8 cellular contexts compared by ENCODE assay signal in the genomic region with DNA sequence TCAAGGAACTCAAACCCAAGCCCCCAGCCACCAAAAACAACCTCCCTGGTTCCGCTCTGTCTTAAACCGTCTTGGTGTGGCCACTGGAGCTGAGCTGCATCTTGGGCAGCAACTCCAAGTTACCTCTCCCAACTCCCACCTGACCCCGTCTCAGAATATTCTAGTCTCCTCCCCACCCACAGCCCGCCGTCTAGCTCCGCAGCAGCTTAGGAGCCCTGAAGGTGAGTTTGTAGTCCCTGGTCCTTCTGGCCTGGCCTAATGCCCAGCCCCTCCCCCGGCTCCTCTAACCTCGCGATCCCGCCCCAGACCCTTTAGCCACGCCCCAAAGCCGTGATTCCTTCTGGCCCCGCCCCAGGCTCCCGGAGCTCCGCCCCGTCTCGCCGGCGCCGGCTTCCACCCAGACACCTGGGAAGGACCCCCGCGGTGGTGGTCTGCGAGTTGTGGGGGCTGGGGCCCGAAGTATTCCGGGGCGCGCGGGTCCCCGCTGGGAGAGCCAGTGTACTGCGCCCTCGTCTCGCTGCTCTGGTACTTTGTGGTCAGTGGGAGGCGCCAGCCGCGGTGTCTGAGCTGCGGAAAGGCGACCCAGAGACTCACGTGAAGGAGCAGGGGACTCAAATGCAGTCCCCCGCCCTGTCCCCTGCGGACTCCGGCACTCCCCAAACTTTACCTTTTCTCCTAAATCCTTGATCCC. TPM values are rescaled to one million over a fixed set of nuclear protein-coding genes. Genes with fewer than 3 reads are reported as not detected.
A peak's percentile ranks its signal among the peaks of the same experiment; 100 is the strongest.
DNase-seq lines count a peak whose midpoint lies in the region; ATAC-seq lines count a peak whose summit lies in the region.

No MANE protein-coding gene starts in this region.

- H2BK5ac ChIP-seq in mesendoderm (ENCODE audit: low read length) = no peak overlapping the region

- H3K4me3 ChIP-seq in GM08714 (ENCODE audit: low read length) (peak overlapping the region; percentile 25; the same call in 1 of the 2 replicates), mesendoderm (ENCODE audit: low read length) (no peak overlapping the region)

- no peaks in the 10 kb centered on the region for H3K4me1 ChIP-seq in mesendoderm (ENCODE audit: control insufficient read depth, low read depth, low read length)

- H3K4me2 ChIP-seq in mesendoderm (ENCODE audit: low read length) = no peak overlapping the region

- peak overlapping the region; percentile 42 for H3K56ac ChIP-seq in mesendoderm (ENCODE audit: low read length)

- no peak overlapping the region for H4K5ac ChIP-seq in mesendoderm (ENCODE audit: low read length)

- H3K18ac ChIP-seq in mesendoderm (ENCODE audit: low read length) = no peak overlapping the region

- H3K27me3 ChIP-seq in mesendoderm (ENCODE audit: insufficient read depth, low read length, poor library complexity) = no peaks in the 10 kb centered on the region

- no peak overlapping the region for H3K27ac ChIP-seq in mesendoderm (ENCODE audit: low read depth, low read length)

- WGBS in mesendoderm (ENCODE audit: extremely low coverage, insufficient coverage, low lambda C conversion rate) = no CpG with 5 or more reads among the region's 41 CpGs

- H2BK15ac ChIP-seq in mesendoderm (replicated peaks; ENCODE audit: low read depth) = no peak overlapping the region

- no peak overlapping the region for H3K4ac ChIP-seq in mesendoderm (ENCODE audit: low read depth, low read length)

- DNase-seq in NCI-H146 treated with DMSO at 0.1 percent for 48 hours (lab: John Stamatoyannopoulos, UW; ENCODE audit: unreplicated experiment) (peak; percentile 20), dermis blood vessel endothelial cell (peak; percentile 60), mesendoderm (peak; percentile 57), cerebellum (ENCODE audit: low spot score) (no peak)
- peak; percentile 62 to 71 for DNase-seq in activated CD4-positive, alpha-beta T cell treated with anti-CD3 and anti-CD28 coated beads for 4 hours
- DNase-seq in stimulated activated CD8-positive, alpha-beta memory T cell treated with anti-CD3 and anti-CD28 coated beads, Interleukin-4, amount 100 ng/mL, for 48 hours = peak; percentile 83

- no peak for ATAC-seq in GM19328 (IDR thresholded peaks at IDR 0.05; ENCODE audit: unreplicated experiment)

- H3K79me2 ChIP-seq in mesendoderm (ENCODE audit: control insufficient read depth, insufficient read depth, low read length) = no peaks in the 10 kb centered on the region

- H3K9ac ChIP-seq in mesendoderm (ENCODE audit: low read length) = no peak overlapping the region

- H3K36me3 ChIP-seq in mesendoderm (ENCODE audit: control insufficient read depth, insufficient read depth, low read length) = no peaks in the 10 kb centered on the region

- H3K79me1 ChIP-seq in mesendoderm (ENCODE audit: low read length) = no peaks in the 10 kb centered on the region

- H4K8ac ChIP-seq in mesendoderm (ENCODE audit: low read depth, low read length) = no peak overlapping the region

- H2AK5ac ChIP-seq in mesendoderm (ENCODE audit: low read length) = no peak overlapping the region

- no peak overlapping the region for H3K23ac ChIP-seq in mesendoderm (ENCODE audit: low read length)

- no peak overlapping the region for H2BK120ac ChIP-seq in mesendoderm (ENCODE audit: low read depth, low read length)

RNA-seq across cellular contexts. Expression of gene LHB, which starts 2.5 kb away (rescaled TPM):
- total RNA-seq in dermis blood vessel endothelial cell (not detected in 2 replicates), cerebellum (not detected)
- polyA plus RNA-seq in mesendoderm (2013, experiment 1 of 2) = not detected
- not detected for polyA plus RNA-seq in mesendoderm (2013, experiment 2 of 2)

RNA-seq across cellular contexts. Expression of gene CGB3, which starts 4.7 kb away (rescaled TPM):
- total RNA-seq in dermis blood vessel endothelial cell (not detected in 2 replicates), cerebellum (not detected)
- polyA plus RNA-seq in mesendoderm (2013, experiment 1 of 2) = not detected
- not detected for polyA plus RNA-seq in mesendoderm (2013, experiment 2 of 2)

RNA-seq across cellular contexts. Expression of gene CGB2, which starts 12.3 kb away (rescaled TPM):
- total RNA-seq in dermis blood vessel endothelial cell (not detected in 2 replicates), cerebellum (not detected)
- polyA plus RNA-seq in mesendoderm (2013, experiment 1 of 2) = 0.15 TPM
- polyA plus RNA-seq in mesendoderm (2013, experiment 2 of 2) = 0.08 TPM

RNA-seq across cellular contexts. Expression of gene CGB1, which starts 17.3 kb away (rescaled TPM):
- total RNA-seq in dermis blood vessel endothelial cell (not detected in 2 replicates), cerebellum (not detected)
- polyA plus RNA-seq in mesendoderm (2013, experiment 1 of 2) = not detected
- not detected for polyA plus RNA-seq in mesendoderm (2013, experiment 2 of 2)

RNA-seq across cellular contexts. Expression of gene CGB5, which starts 24.3 kb away (rescaled TPM):
- total RNA-seq in dermis blood vessel endothelial cell (not detected in 2 replicates), cerebellum (not detected)
- 0.06 TPM for polyA plus RNA-seq in mesendoderm (2013, experiment 1 of 2)
- not detected for polyA plus RNA-seq in mesendoderm (2013, experiment 2 of 2)
